Comparison of ENCODE assay signal across 8 cellular contexts in the genomic region with DNA sequence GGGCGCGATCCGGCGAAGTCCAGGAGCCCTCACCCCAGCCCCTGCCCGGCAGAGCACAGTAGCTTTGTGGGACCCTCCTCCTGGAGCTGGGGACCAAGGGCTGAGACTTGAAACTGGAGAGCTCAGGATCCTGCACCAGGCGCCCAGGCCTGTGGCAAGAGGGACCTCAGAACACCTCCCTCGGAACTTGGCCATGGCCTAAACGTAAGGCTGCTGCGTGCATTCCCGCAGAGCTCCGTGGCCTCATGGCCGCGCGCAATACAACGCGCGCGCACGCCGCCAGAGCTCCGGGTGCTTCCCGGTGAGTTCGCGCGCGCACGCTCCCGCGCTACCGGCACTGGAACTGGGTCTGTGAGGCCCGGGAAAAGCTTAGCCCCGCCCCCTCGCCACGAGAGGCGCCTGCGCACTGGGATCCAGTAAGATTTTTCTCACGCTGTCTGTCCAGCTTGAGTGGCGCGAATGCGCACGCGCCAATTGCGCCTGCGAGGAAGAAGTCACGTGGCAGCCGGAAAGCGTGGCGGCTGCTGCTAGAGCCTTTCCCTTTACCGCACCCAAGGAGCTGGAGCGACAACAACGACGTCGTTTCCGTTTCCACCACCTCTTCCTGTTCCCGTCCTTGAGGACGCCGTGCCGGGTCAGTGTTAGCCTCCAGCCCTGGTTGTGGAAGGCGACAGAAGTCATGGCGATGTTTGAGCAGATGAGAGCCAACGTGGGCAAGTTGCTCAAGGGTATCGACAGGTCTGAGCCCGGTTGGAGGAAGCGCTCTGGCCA. TPM values are rescaled to one million over a fixed set of nuclear protein-coding genes. Genes with fewer than 3 reads are reported as not detected.
A peak's percentile ranks its signal among the peaks of the same experiment; 100 is the strongest.
DNase-seq lines count a peak whose midpoint lies in the region; ATAC-seq, FAIRE-seq and TF ChIP-seq lines count a peak whose summit lies in the region.

A gene with protein sequence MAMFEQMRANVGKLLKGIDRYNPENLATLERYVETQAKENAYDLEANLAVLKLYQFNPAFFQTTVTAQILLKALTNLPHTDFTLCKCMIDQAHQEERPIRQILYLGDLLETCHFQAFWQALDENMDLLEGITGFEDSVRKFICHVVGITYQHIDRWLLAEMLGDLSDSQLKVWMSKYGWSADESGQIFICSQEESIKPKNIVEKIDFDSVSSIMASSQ (plus strand): TSS at position 599 of the 771 bp plus-strand sequence. CDS start 81 bp downstream, at position 680.

- peak within 1 kb of the TSS; percentile 97 for H3K9ac ChIP-seq in adipocyte (ENCODE audit: low read length)

- intact Hi-C loops in Right ventricle myocardium superior (cut with DNase I), result loop anchor here (10.0 kb wide), 1 partner anchor 316 kb away; a partner anchor contains a TSS
- intact Hi-C loops in pancreas (cut with DNase I), result loop anchor here in 2 of 3 donors (10.0 kb wide), 2 partner anchors 104 to 214 kb away; a partner anchor contains a TSS
- intact Hi-C loops in tibial artery (cut with DNase I; ENCODE audit: low total_unique reads), result loop anchor here (5.0 to 10.0 kb wide), 2 partner anchors 221 to 286 kb away; no protein-coding TSS in a partner anchor

- no peak for TF ChIP-seq CTCF in pancreas (IDR thresholded peaks at IDR 0.05)
- TF ChIP-seq CTCF in tibial artery (IDR thresholded peaks at IDR 0.05), result no peak

- H3K27me3 ChIP-seq in adipocyte (replicated peaks; ENCODE audit: control insufficient read depth, insufficient read depth, low read length), result no peaks in the 10 kb centered on the region
- H3K27me3 ChIP-seq in pancreas, result no peaks in the 10 kb centered on the region
- no peaks in the 10 kb centered on the region for H3K27me3 ChIP-seq in tibial artery

- peak within 1 kb of the TSS; percentile 90 for H3K4me3 ChIP-seq in adipocyte (ENCODE audit: low read length)
- peak within 1 kb of the TSS; percentile 53 to 94 (median 66) for H3K4me3 ChIP-seq in pancreas
- peak within 1 kb of the TSS; percentile 90 to 98 for H3K4me3 ChIP-seq in tibial artery

- peak; percentile 87 for FAIRE-seq in pancreas (lab: Jason Lieb, UNC)

- H3K9me3 ChIP-seq in adipocyte (ENCODE audit: control insufficient read depth, low read length), result no peaks in the 10 kb centered on the region
- no peaks in the 10 kb centered on the region for H3K9me3 ChIP-seq in pancreas
- H3K9me3 ChIP-seq in tibial artery, result no peaks in the 10 kb centered on the region

- peak; percentile 96 for DNase-seq in NCI-H1436 (lab: John Stamatoyannopoulos, UW)
- DNase-seq in T follicular helper cell (ENCODE audit: low read depth), result peak; percentile 94
- DNase-seq in adipocyte (ENCODE audit: low read depth), result peak; percentile 100
- DNase-seq in Right ventricle myocardium superior, result peak; percentile 100
- peak; percentile 97 to 100 (median 99) for DNase-seq in pancreas
- DNase-seq in tibial artery, result peak; percentile 99 to 100

- 1% methylated on average over 62 to 64 of the region's 64 CpGs for WGBS in pancreas, 2 donors

- H3K27ac ChIP-seq in pancreas (peak within 1 kb of the TSS; percentile 27 to 60 (median 44)), tibial artery (peak within 1 kb of the TSS; percentile 80 to 83)

- peak; percentile 69 for ATAC-seq in HG02763 (IDR thresholded peaks at IDR 0.05; ENCODE audit: unreplicated experiment)
- peak; percentile 98 for ATAC-seq in Right ventricle myocardium superior (ENCODE audit: poor library complexity)
- ATAC-seq in pancreas, result peak; percentile 94 to 99 (median 97)

- peaks cover 27% of the 10 kb centered on the region for H3K36me3 ChIP-seq in adipocyte (ENCODE audit: control insufficient read depth, insufficient read depth, low read length, severe bottlenecking)
- H3K36me3 ChIP-seq in pancreas, result peaks cover 0 to 18% (median 3%) of the 10 kb centered on the region in 3 donors
- H3K36me3 ChIP-seq in tibial artery, result peaks cover 31 to 36% (median 31%) of the 10 kb centered on the region in 3 donors

- peak; percentile 83 for TF ChIP-seq POLR2A in GM10847 (IDR thresholded peaks at IDR 0.05; ENCODE audit: extremely low read depth, insufficient read length)

- H3K4me1 ChIP-seq in adipocyte (ENCODE audit: control insufficient read depth, insufficient read depth, low read length) (peaks cover 16% of the 10 kb centered on the region), pancreas (peaks cover 6 to 10% (median 7%) of the 10 kb centered on the region in 3 donors), tibial artery (peaks cover 0 to 25% (median 19%) of the 10 kb centered on the region in 4 donors)

RNA-seq across cellular contexts. Expression of the gene that starts here (rescaled TPM):
- total RNA-seq in Right ventricle myocardium superior (644 TPM), pancreas (100 to 1,000 TPM in 5 of 6 donors, 10 to 100 TPM in 1; 93.5 to 140 (median 131) TPM)
- polyA plus RNA-seq in pancreas, result 100 to 1,000 TPM; 107 to 162 TPM

Comparison
In these comparisons a context has a peak if more than half of its experiments do, and no peak if none do; other contexts are left out.
1. Peak in every context shown above with its lines: DNase-seq, ATAC-seq, H3K4me3 ChIP-seq and H3K27ac ChIP-seq.